16 cellular contexts compared by ENCODE assay signal in genomic region chr2:15694589-15694986, GRCh38.
DNase-seq lines count a peak whose midpoint lies in the region; ATAC-seq, FAIRE-seq and TF ChIP-seq lines count a peak whose summit lies in the region.
"Had no signal": no experiment of that assay in that cellular context is flagged by ENCODE, and none has a peak within 500 bp of the region (broad histone marks: within the 10 kb centered on the region; RNA-seq: fewer than 3 reads in every experiment).

No MANE protein-coding gene starts in this region.

- no peak overlapping the region for H2BK5ac ChIP-seq in IMR-90 (ENCODE audit: low read depth, low read length, poor library complexity, severe bottlenecking)

- TF ChIP-seq RAD21 in HepG2 (CRISPR knock-in tag; IDR thresholded peaks at IDR 0.05) (no peak), IMR-90 (IDR thresholded peaks at IDR 0.05; ENCODE audit: low read length) (no peak)

- H3K36me3 ChIP-seq in HepG2 (replicated peaks in 1 of 2; ENCODE audit: control insufficient read depth in 1 of 2, insufficient read depth in 2 of 2, low read length in 2 of 2) (no peaks in the 10 kb centered on the region), right lobe of liver (no peaks in the 10 kb centered on the region), IMR-90 (ENCODE audit: control insufficient read depth, insufficient read depth, low read length) (no peaks in the 10 kb centered on the region), left lung (no peaks in the 10 kb centered on the region)

- H3K14ac ChIP-seq in IMR-90 (replicated peaks; ENCODE audit: low read depth, low read length) = no peak overlapping the region

- no peak for DNase-seq in HepG2 (ENCODE audit: low spot score)
- no peak for DNase-seq in right lobe of liver
- DNase-seq in IMR-90 = no peak
- DNase-seq in urothelium cell line (ENCODE audit: low spot score) = no peak
- DNase-seq in left lung = no peak
- DNase-seq: 8988T; Calu3; CD8-positive, alpha-beta T cell; GF-D8; HCEC 1CT had no signal

- peak overlapping the region in 2 of 3 experiments; percentile 6 to 25 for H3K27ac Mint-ChIP-seq in nephron
- H3K27ac Mint-ChIP-seq: B cell; CD8-positive, alpha-beta T cell had no signal

- H3K36me3 Mint-ChIP-seq in nephron (ENCODE audit: low read depth) = no peaks in the 10 kb centered on the region
- H3K36me3 Mint-ChIP-seq: CD8-positive, alpha-beta T cell had no signal

- intact Hi-C loops in HepG2 (cut with micrococcal nuclease; ENCODE audit: unreplicated experiment) (no loop called here), right lobe of liver (cut with DNase I) (no loop called here), IMR-90 (cut with micrococcal nuclease) (no loop called here), left lung (cut with DNase I) (no loop called here)

- FAIRE-seq in HepG2 (lab: Jason Lieb, UNC) (no peak), urothelium cell line (lab: Jason Lieb, UNC) (peak; percentile 9)
- FAIRE-seq: H1 had no signal

- dilution Hi-C loops in IMR-90 (cut with HindIII; ENCODE audit: low sequenced_read_pairs, unreplicated experiment) = no loop called here

- H3K4me2 ChIP-seq in HepG2 (ENCODE audit: low read depth, low read length) = no peak overlapping the region
- no peak overlapping the region for H3K4me2 ChIP-seq in IMR-90 (ENCODE audit: low read depth, low read length)

- H3K23ac ChIP-seq in IMR-90 (ENCODE audit: low read depth, low read length) = no peak overlapping the region

- POLR2A ChIA-PET in HepG2 (lab: Yijun Ruan, JAX) = no interaction called here
- POLR2A ChIA-PET in IMR-90 (lab: Charles Lee; ENCODE audit: unreplicated experiment) = no interaction called here

- H3K4me3 ChIP-seq in HepG2 (replicated peaks in 1 of 3; ENCODE audit: insufficient read depth in 1 of 3, low read depth in 2 of 3, low read length in 3 of 3) = no peak overlapping the region
- H3K4me3 ChIP-seq in right lobe of liver = no peak overlapping the region
- no peak overlapping the region for H3K4me3 ChIP-seq in IMR-90 (ENCODE audit: insufficient read depth, low read depth, low read length)
- H3K4me3 ChIP-seq in left lung = no peak overlapping the region

- H2AK9ac ChIP-seq in IMR-90 (replicated peaks; ENCODE audit: low read depth, low read length, poor library complexity) = no peak overlapping the region

- H3K27ac ChIP-seq in HepG2 (ENCODE audit: extremely low read length, insufficient read depth, low read length) (no peak overlapping the region), right lobe of liver (no peak overlapping the region), IMR-90 (ENCODE audit: insufficient read depth, low read length) (no peak overlapping the region), left lung (no peak overlapping the region)
- H3K27ac ChIP-seq: C4-2B had no signal

- in situ Hi-C loops in HepG2 (cut with HindIII; ENCODE audit: extremely low pct_ligation_motif_present, low pct_unique_long_range_greater_than_20kb) (no loop called here), IMR-90 (cut with MboI; ENCODE audit: low sequenced_read_pairs) (no loop called here)

- H2BK20ac ChIP-seq in IMR-90 (ENCODE audit: low read depth, low read length) = no peak overlapping the region

- H3K9ac ChIP-seq in HepG2 (ENCODE audit: insufficient read depth, low read depth, low read length) (no peak overlapping the region), IMR-90 (ENCODE audit: low read depth, low read length) (no peak overlapping the region)

- no peak overlapping the region for H3K18ac ChIP-seq in IMR-90 (ENCODE audit: low read depth, low read length)

- H3K79me2 ChIP-seq in HepG2 (ENCODE audit: insufficient read depth, low read length) = no peaks in the 10 kb centered on the region

- H2AK5ac ChIP-seq in IMR-90 (ENCODE audit: low read depth, low read length) = no peak overlapping the region

- BruUV-seq in HepG2 (replicated peaks; lab: Mats Ljungman, UMichigan) = no TSS peak
- no TSS peak for BruUV-seq in IMR-90 (replicated peaks; lab: Mats Ljungman, UMichigan)

- peaks cover 25% of the 10 kb centered on the region for H3K4me1 Mint-ChIP-seq in nephron
- H3K4me1 Mint-ChIP-seq: B cell had no signal

- H3K27me3 ChIP-seq in HepG2 (ENCODE audit: control insufficient read depth in 1 of 2, insufficient read depth in 2 of 2, low read length in 2 of 2) (peaks cover 0 to 27% of the 10 kb centered on the region in 2 experiments; a peak in 3 of 5 replicates), right lobe of liver (no peaks in the 10 kb centered on the region), IMR-90 (ENCODE audit: control insufficient read depth, insufficient read depth, low read length) (no peaks in the 10 kb centered on the region), left lung (no peaks in the 10 kb centered on the region)

- no peak overlapping the region for H3K56ac ChIP-seq in IMR-90 (ENCODE audit: extremely low read depth, insufficient read depth, low read length)

- H4K20me1 ChIP-seq in HepG2 (ENCODE audit: insufficient read depth, low read length) = no peaks in the 10 kb centered on the region
- H4K20me1 ChIP-seq in IMR-90 (ENCODE audit: insufficient read depth, low read length) = no peaks in the 10 kb centered on the region

- TF ChIP-seq POLR2A in HepG2 (IDR thresholded peaks at IDR 0.05; ENCODE audit: insufficient read depth in 1 of 2, low read depth in 2 of 2, low read length in 2 of 2) = no peak
- no peak for TF ChIP-seq POLR2A in right lobe of liver (IDR thresholded peaks at IDR 0.05)
- no peak for TF ChIP-seq POLR2A in IMR-90 (IDR thresholded peaks at IDR 0.05; ENCODE audit: low read depth, low read length)

- no peak overlapping the region for H4K8ac ChIP-seq in IMR-90 (ENCODE audit: low read depth in 2 of 2, low read length in 2 of 2)

- no peak overlapping the region for H4K91ac ChIP-seq in IMR-90 (ENCODE audit: insufficient read depth, low read depth, low read length)

- ATAC-seq in HepG2 (no peak), right lobe of liver (no peak), IMR-90 (ENCODE audit: low read depth) (no peak), left lung (no peak), HG02870 (IDR thresholded peaks at IDR 0.05; ENCODE audit: unreplicated experiment) (no peak), HG03139 (IDR thresholded peaks at IDR 0.05; ENCODE audit: unreplicated experiment) (no peak)
- ATAC-seq: CD8-positive, alpha-beta T cell had no signal

- TF ChIP-seq CTCF in HepG2 (CRISPR knock-in tag; IDR thresholded peaks at IDR 0.05) (no peak), right lobe of liver (IDR thresholded peaks at IDR 0.05) (no peak), IMR-90 (conservative IDR thresholded peaks at IDR 0.05; ENCODE audit: low read depth, low read length) (no peak), nephron (IDR thresholded peaks at IDR 0.05; ENCODE audit: unreplicated experiment in 3 of 3) (no peak), left lung (IDR thresholded peaks at IDR 0.05) (no peak)

- H3K9me3 ChIP-seq in HepG2 (ENCODE audit: low read length) (no peaks in the 10 kb centered on the region), right lobe of liver (no peaks in the 10 kb centered on the region), IMR-90 (ENCODE audit: control insufficient read depth, insufficient read depth, low read length) (peaks cover 18% of the 10 kb centered on the region; the same call in 1 of the 2 replicates), left lung (no peaks in the 10 kb centered on the region)

- H3K9me3 Mint-ChIP-seq in nephron = no peaks in the 10 kb centered on the region
- H3K9me3 Mint-ChIP-seq: CD8-positive, alpha-beta T cell had no signal

- no peak for TF ChIP-seq EP300 in HepG2 (IDR thresholded peaks at IDR 0.05; ENCODE audit: low read depth in 2 of 2, low read length in 2 of 2)
- no peak for TF ChIP-seq EP300 in HepG2 (CRISPR knock-in tag; IDR thresholded peaks at IDR 0.05; ENCODE audit: borderline replicate concordance)

- H2BK15ac ChIP-seq in IMR-90 (ENCODE audit: low read depth, low read length) = no peak overlapping the region

- no peaks in the 10 kb centered on the region for H3K79me1 ChIP-seq in IMR-90 (ENCODE audit: low read depth in 1 of 2, low read length in 2 of 2)

- no peak overlapping the region for H3K4me3 Mint-ChIP-seq in nephron
- H3K4me3 Mint-ChIP-seq: B cell; CD8-positive, alpha-beta T cell had no signal

- WGBS in HepG2 (ENCODE audit: low lambda C conversion rate) = 52% methylated on average over 7 of the region's 7 CpGs
- WGBS in right lobe of liver (ENCODE audit: insufficient coverage, low coverage, low lambda C conversion rate, missing lambda C conversion rate) = 82% methylated on average over 7 of the region's 7 CpGs
- WGBS in IMR-90 (ENCODE audit: extremely low coverage in 2 of 2, insufficient read length in 1 of 2), 2 experiments = 61% methylated on average over 3 of the region's 7 CpGs; no CpG with 5 or more reads in 1 of the 2 experiments

- H2AFZ ChIP-seq in HepG2 (ENCODE audit: low read length) (no peak overlapping the region), IMR-90 (replicated peaks; ENCODE audit: low read length, poor library complexity) (no peak overlapping the region)

- no peak overlapping the region for H3K4ac ChIP-seq in IMR-90 (ENCODE audit: low read depth, low read length)

- peaks cover 16% of the 10 kb centered on the region for H3K27me3 Mint-ChIP-seq in nephron (ENCODE audit: low read depth)
- H3K27me3 Mint-ChIP-seq: B cell had no signal

- H2BK120ac ChIP-seq in IMR-90 (ENCODE audit: low read depth, low read length) = no peak overlapping the region

- no peak overlapping the region for H4K5ac ChIP-seq in IMR-90 (ENCODE audit: low read depth, low read length)

- CTCF ChIA-PET in HepG2 (lab: Yijun Ruan, JAX; ENCODE audit: low intra/inter-chr PET ratio, low total read pairs) = no interaction called here
- CTCF ChIA-PET in IMR-90 (lab: Yijun Ruan, JAX) = no interaction called here

- H3K4me1 ChIP-seq in HepG2 (ENCODE audit: insufficient read depth, low read length) = no peaks in the 10 kb centered on the region
- H3K4me1 ChIP-seq in right lobe of liver = no peaks in the 10 kb centered on the region
- H3K4me1 ChIP-seq in IMR-90 (ENCODE audit: control insufficient read depth, insufficient read depth, low read length) = no peaks in the 10 kb centered on the region
- no peaks in the 10 kb centered on the region for H3K4me1 ChIP-seq in left lung

- no peaks in the 10 kb centered on the region for H3K9me1 ChIP-seq in IMR-90 (ENCODE audit: insufficient read depth, low read length)

TF ChIP-seq in IMR-90, 13 proteins besides CTCF, POLR2A, EP300 and RAD21 (continues in another document):
- TF ChIP-seq CHD1 (IDR thresholded peaks at IDR 0.05; ENCODE audit: low read depth, low read length) (no peak), NFE2L2 (IDR thresholded peaks at IDR 0.05; ENCODE audit: low read depth, low read length) (no peak), FOS (IDR thresholded peaks at IDR 0.05; ENCODE audit: low read depth, low read length) (no peak), MAFK (IDR thresholded peaks at IDR 0.05; ENCODE audit: low read depth, low read length) (0 out of 2 replicates have a peak, but pooled peaks have one; percentile 24), MXI1 (IDR thresholded peaks at IDR 0.05; ENCODE audit: borderline replicate concordance, low read depth, low read length) (no peak)
